In genomic region chr1:172638885-172639831, GRCh38 we compare ENCODE assay signal across 8 cellular contexts. TPM values are rescaled to one million over a fixed set of nuclear protein-coding genes. Genes with fewer than 3 reads are reported as not detected.
DNase-seq lines count a peak whose midpoint lies in the region; ATAC-seq and TF ChIP-seq lines count a peak whose summit lies in the region.

No MANE protein-coding gene starts in this region.

- peaks cover 66% of the 10 kb centered on the region for H3K27me3 ChIP-seq in OCI-LY3 (ENCODE audit: low read depth, low read length)
- no peaks in the 10 kb centered on the region for H3K27me3 ChIP-seq in left lung
- H3K27me3 ChIP-seq in HAP-1 (ENCODE audit: low read depth), result 0 out of 2 replicates have a peak, but pooled peaks cover 3% of the 10 kb centered on the region

- peak overlapping the region; percentile 99 for H3K27ac Mint-ChIP-seq in activated T-helper 1 cell treated with anti-CD3 and anti-CD28 coated beads, Interleukin-12 subunit alpha, Interleukin-12 subunit beta, Interleukin-2, Interleukin-4 antibody, amounts not matched to agents 30 ng/mL and 10 ng/mL and 1 ng/mL, durations not matched to agents 14 hours and 24 hours and 36 hours

- in situ Hi-C loops in HAP-1 (cut with MboI; ENCODE audit: low sequenced_read_pairs), result no loop called here

- TF ChIP-seq CTCF in AG10803 (conservative IDR thresholded peaks at IDR 0.05; ENCODE audit: low read length) (no peak), OCI-LY3 (IDR thresholded peaks at IDR 0.05; ENCODE audit: low read depth, low read length) (no peak), left lung (IDR thresholded peaks at IDR 0.05) (no peak)

- H3K9ac ChIP-seq in OCI-LY3 (ENCODE audit: low read length), result peak overlapping the region; percentile 25; the same call in 1 of the 2 replicates

- H3K36me3 ChIP-seq in OCI-LY3 (replicated peaks; ENCODE audit: low read depth, low read length) (no peaks in the 10 kb centered on the region), left lung (no peaks in the 10 kb centered on the region), HAP-1 (replicated peaks) (no peaks in the 10 kb centered on the region)

- H3K27me3 Mint-ChIP-seq in activated T-helper 1 cell treated with anti-CD3 and anti-CD28 coated beads, Interleukin-12 subunit alpha, Interleukin-12 subunit beta, Interleukin-2, Interleukin-4 antibody, amounts not matched to agents 30 ng/mL and 10 ng/mL and 1 ng/mL, durations not matched to agents 14 hours and 24 hours and 36 hours (ENCODE audit: insufficient read depth), result peaks cover 5% of the 10 kb centered on the region

- intact Hi-C loops in activated T-helper 1 cell treated with anti-CD3 and anti-CD28 coated beads, Interleukin-12 subunit alpha, Interleukin-12 subunit beta, Interleukin-2, Interleukin-4 antibody, amounts not matched to agents 30 ng/mL and 10 ng/mL and 1 ng/mL, durations not matched to agents 14 hours and 24 hours and 36 hours (cut with micrococcal nuclease), result loop anchor here (1.0 to 5.0 kb wide), 18 partner anchors 8 to 1518 kb away; partner anchors contain the start of gene RABGAP1L
- intact Hi-C loops in left lung (cut with DNase I), result no loop called here

- H3K4me3 ChIP-seq in AG10803 (ENCODE audit: low read length) (0 out of 2 replicates have a peak overlapping the region, but pooled peaks have one; percentile 10), OCI-LY3 (ENCODE audit: low read length) (peak overlapping the region; percentile 70), left lung (no peak overlapping the region), HAP-1 (no peak overlapping the region)

- H3K4me1 ChIP-seq in OCI-LY3 (ENCODE audit: low read length), result peaks cover 41% of the 10 kb centered on the region
- H3K4me1 ChIP-seq in left lung, result peaks cover 0 to 11% of the 10 kb centered on the region in 2 donors
- no peaks in the 10 kb centered on the region for H3K4me1 ChIP-seq in HAP-1

- peaks cover 11% of the 10 kb centered on the region for H3K36me3 Mint-ChIP-seq in activated T-helper 1 cell treated with anti-CD3 and anti-CD28 coated beads, Interleukin-12 subunit alpha, Interleukin-12 subunit beta, Interleukin-2, Interleukin-4 antibody, amounts not matched to agents 30 ng/mL and 10 ng/mL and 1 ng/mL, durations not matched to agents 14 hours and 24 hours and 36 hours (ENCODE audit: low read depth)

- H3K9me3 ChIP-seq in OCI-LY3 (ENCODE audit: insufficient read depth, low read length) (no peaks in the 10 kb centered on the region), left lung (no peaks in the 10 kb centered on the region), HAP-1 (no peaks in the 10 kb centered on the region)

- no peaks in the 10 kb centered on the region for H3K79me2 ChIP-seq in OCI-LY3 (ENCODE audit: low read length)

- H3K9me3 Mint-ChIP-seq in activated T-helper 1 cell treated with anti-CD3 and anti-CD28 coated beads, Interleukin-12 subunit alpha, Interleukin-12 subunit beta, Interleukin-2, Interleukin-4 antibody, amounts not matched to agents 30 ng/mL and 10 ng/mL and 1 ng/mL, durations not matched to agents 14 hours and 24 hours and 36 hours, result peaks cover 10% of the 10 kb centered on the region

- peak overlapping the region; percentile 62 for H3K4me3 Mint-ChIP-seq in activated T-helper 1 cell treated with anti-CD3 and anti-CD28 coated beads, Interleukin-12 subunit alpha, Interleukin-12 subunit beta, Interleukin-2, Interleukin-4 antibody, amounts not matched to agents 30 ng/mL and 10 ng/mL and 1 ng/mL, durations not matched to agents 14 hours and 24 hours and 36 hours

- peak overlapping the region; percentile 77 for H2AFZ ChIP-seq in OCI-LY3 (ENCODE audit: low read depth, low read length)

- peaks cover 75% of the 10 kb centered on the region for H3K4me1 Mint-ChIP-seq in activated T-helper 1 cell treated with anti-CD3 and anti-CD28 coated beads, Interleukin-12 subunit alpha, Interleukin-12 subunit beta, Interleukin-2, Interleukin-4 antibody, amounts not matched to agents 30 ng/mL and 10 ng/mL and 1 ng/mL, durations not matched to agents 14 hours and 24 hours and 36 hours (ENCODE audit: low read depth)

- ATAC-seq in GM21576 (IDR thresholded peaks at IDR 0.05; ENCODE audit: unreplicated experiment) (peak; percentile 69), left lung (peak; percentile 16)
- peak; percentile 80 for ATAC-seq in stimulated activated naive CD8-positive, alpha-beta T cell treated with anti-CD3 and anti-CD28 coated beads, Interleukin-15, Interleukin-2, amounts not matched to agents 100 U/mL and 50 U/mL, for 24 hours

- peak; percentile 91 for DNase-seq in AG10803 (ENCODE audit: low read depth)
- DNase-seq in activated T-helper 1 cell treated with anti-CD3 and anti-CD28 coated beads, Interleukin-12 subunit alpha, Interleukin-12 subunit beta, Interleukin-2, Interleukin-4 antibody, amounts not matched to agents 30 ng/mL and 10 ng/mL and 1 ng/mL, durations not matched to agents 14 hours and 24 hours and 36 hours (ENCODE audit: low spot score), result peak; percentile 77
- DNase-seq in left lung, result no peak
- peak; percentile 79 for DNase-seq in stimulated activated naive CD8-positive, alpha-beta T cell treated with anti-CD3 and anti-CD28 coated beads, Interleukin-15, Interleukin-2, amounts not matched to agents 100 U/mL and 50 U/mL, for 24 hours
- no peak for DNase-seq in DMS153 treated with DMSO at 0.1 percent for 48 hours (lab: John Stamatoyannopoulos, UW; ENCODE audit: unreplicated experiment)
- DNase-seq in HAP-1 (ENCODE audit: low spot score in 2 of 2), result no peak

- peaks cover 6% of the 10 kb centered on the region for H4K20me1 ChIP-seq in OCI-LY3 (ENCODE audit: insufficient read depth, low read length)

- H3K27ac ChIP-seq in OCI-LY3 (ENCODE audit: low read length), result no peak overlapping the region
- H3K27ac ChIP-seq in left lung, result no peak overlapping the region

- peak overlapping the region; percentile 84 for H3K4me2 ChIP-seq in OCI-LY3 (ENCODE audit: low read length)

RNA-seq across cellular contexts. Expression of gene FASLG, which starts 19.7 kb away (rescaled TPM):
- 113 and 114 TPM in 2 replicates for total RNA-seq in activated T-helper 1 cell treated with anti-CD3 and anti-CD28 coated beads, Interleukin-12 subunit alpha, Interleukin-12 subunit beta, Interleukin-2, Interleukin-4 antibody, amounts not matched to agents 30 ng/mL and 10 ng/mL and 1 ng/mL, durations not matched to agents 14 hours and 24 hours and 36 hours
- total RNA-seq in left lung, result 1 to 10 TPM in 1 of 2 donors, under 1 TPM in 1; 0.82 to 1.4 TPM

Comparison
In these comparisons a context has a peak if more than half of its experiments do, and no peak if none do; other contexts are left out.
1. DNase-seq: peak in AG10803 (single experiment), activated T-helper 1 cell treated with anti-CD3 and anti-CD28 coated beads, Interleukin-12 subunit alpha, Interleukin-12 subunit beta, Interleukin-2, Interleukin-4 antibody, amounts not matched to agents 30 ng/mL and 10 ng/mL and 1 ng/mL, durations not matched to agents 14 hours and 24 hours and 36 hours (single experiment) and stimulated activated naive CD8-positive, alpha-beta T cell treated with anti-CD3 and anti-CD28 coated beads, Interleukin-15, Interleukin-2, amounts not matched to agents 100 U/mL and 50 U/mL, for 24 hours (single experiment); none in left lung (0 of 2), DMS153 treated with DMSO at 0.1 percent for 48 hours (single experiment) and HAP-1 (0 of 2).
2. H3K4me3 ChIP-seq: peak in AG10803 (single experiment) and OCI-LY3 (single experiment); none in left lung (0 of 2) and HAP-1 (single experiment).
3. ATAC-seq: peak in every context shown above with its lines; median percentile 80 in stimulated activated naive CD8-positive, alpha-beta T cell treated with anti-CD3 and anti-CD28 coated beads, Interleukin-15, Interleukin-2, amounts not matched to agents 100 U/mL and 50 U/mL, for 24 hours; 69 in GM21576; 16 in left lung.
4. RNA of gene FASLG, which starts 19.7 kb away (total RNA-seq): 113 to 114 TPM in activated T-helper 1 cell treated with anti-CD3 and anti-CD28 coated beads, Interleukin-12 subunit alpha, Interleukin-12 subunit beta, Interleukin-2, Interleukin-4 antibody, amounts not matched to agents 30 ng/mL and 10 ng/mL and 1 ng/mL, durations not matched to agents 14 hours and 24 hours and 36 hours; 0.82 to 1.4 TPM in left lung; every median in the first group is over 10 times any median in the second.